1 cellular context compared by ENCODE assay signal in genomic region chr12:68236421-68237059, GRCh38.
TF ChIP-seq lines count a peak whose summit lies in the region.

No MANE protein-coding gene starts in this region.

TF ChIP-seq in K562, 482 proteins besides CTCF, POLR2A, EP300 and RAD21 (continued from another document and continues in another):
- TF ChIP-seq ZBTB40 (IDR thresholded peaks at IDR 0.05), result peak; percentile 57
- no peak for TF ChIP-seq ZBTB40 (CRISPR knock-in tag; IDR thresholded peaks at IDR 0.05)
- TF ChIP-seq TAL1 (IDR thresholded peaks at IDR 0.05), result no peak; the same call in 1 of the 2 replicates
- TF ChIP-seq ZNF766 (CRISPR knock-in tag; conservative IDR thresholded peaks at IDR 0.05), result no peak
- TF ChIP-seq HMG20B (CRISPR knock-in tag; IDR thresholded peaks at IDR 0.05), result no peak
- peak; percentile 67; the same call in 1 of the 2 replicates for TF ChIP-seq FOXM1 (IDR thresholded peaks at IDR 0.05; ENCODE audit: low read depth)
- no peak for TF ChIP-seq FOXM1 (CRISPR knock-in tag; IDR thresholded peaks at IDR 0.05; ENCODE audit: low read depth)
- TF ChIP-seq ZKSCAN3 (CRISPR knock-in tag; IDR thresholded peaks at IDR 0.05), result no peak
- TF ChIP-seq MEIS2 (IDR thresholded peaks at IDR 0.05; ENCODE audit: partially characterized antibody), result peak; percentile 36
- no peak for TF ChIP-seq PTTG1 (tag; IDR thresholded peaks at IDR 0.05; ENCODE audit: low read depth)
- TF ChIP-seq ESRRB (CRISPR knock-in tag; IDR thresholded peaks at IDR 0.05; ENCODE audit: borderline replicate concordance), result no peak
- TF ChIP-seq KLF10 (CRISPR knock-in tag; IDR thresholded peaks at IDR 0.05), result no peak
- no peak for TF ChIP-seq PHB2 (IDR thresholded peaks at IDR 0.05; ENCODE audit: low read depth)
- no peak for TF ChIP-seq ASH1L (IDR thresholded peaks at IDR 0.05; ENCODE audit: borderline replicate concordance, low read depth, partially characterized antibody)
- TF ChIP-seq BRD4 (IDR thresholded peaks at IDR 0.05), result no peak
- 0 out of 2 replicates have a peak, but pooled peaks have one; percentile 17 for TF ChIP-seq MAFG (tag; conservative IDR thresholded peaks at IDR 0.05)
- TF ChIP-seq CBFA2T3 (IDR thresholded peaks at IDR 0.05), result 0 out of 2 replicates have a peak, but pooled peaks have one; percentile 6
- no peak for TF ChIP-seq IRF9 (tag; IDR thresholded peaks at IDR 0.05)
- no peak for TF ChIP-seq PBX2 (CRISPR knock-in tag; IDR thresholded peaks at IDR 0.05; ENCODE audit: low read depth)
- no peak for TF ChIP-seq PBX2 (tag; conservative IDR thresholded peaks at IDR 0.05; ENCODE audit: low read depth)
- no peak for TF ChIP-seq BCOR (IDR thresholded peaks at IDR 0.05)
- no peak for TF ChIP-seq PURB (CRISPR knock-in tag; IDR thresholded peaks at IDR 0.05; ENCODE audit: low read depth)
- no peak for TF ChIP-seq TEAD1 (CRISPR knock-in tag; IDR thresholded peaks at IDR 0.05)
- TF ChIP-seq CBFB (CRISPR knock-in tag; IDR thresholded peaks at IDR 0.05), result no peak
- TF ChIP-seq NCOA2 (IDR thresholded peaks at IDR 0.05; ENCODE audit: partially characterized antibody in 2 of 2), result no peak
- TF ChIP-seq ARID4B (CRISPR knock-in tag; IDR thresholded peaks at IDR 0.05), result 0 out of 2 replicates have a peak, but pooled peaks have one; percentile 25
- TF ChIP-seq PYGO2 (tag; IDR thresholded peaks at IDR 0.05), result no peak
- TF ChIP-seq TEAD4 (IDR thresholded peaks at IDR 0.05; ENCODE audit: low read length), result no peak
- TF ChIP-seq TEAD4 (CRISPR knock-in tag; IDR thresholded peaks at IDR 0.05; ENCODE audit: borderline replicate concordance), result no peak
- no peak for TF ChIP-seq ZNF507 (tag; conservative IDR thresholded peaks at IDR 0.05)
- TF ChIP-seq POLR2B (IDR thresholded peaks at IDR 0.05; ENCODE audit: low read depth, partially characterized antibody), result no peak
- TF ChIP-seq ZNF644 (tag; IDR thresholded peaks at IDR 0.05; ENCODE audit: low read depth), result no peak
- TF ChIP-seq ZFPM2 (CRISPR knock-in tag; IDR thresholded peaks at IDR 0.05), result no peak
- TF ChIP-seq, protein P1, sequence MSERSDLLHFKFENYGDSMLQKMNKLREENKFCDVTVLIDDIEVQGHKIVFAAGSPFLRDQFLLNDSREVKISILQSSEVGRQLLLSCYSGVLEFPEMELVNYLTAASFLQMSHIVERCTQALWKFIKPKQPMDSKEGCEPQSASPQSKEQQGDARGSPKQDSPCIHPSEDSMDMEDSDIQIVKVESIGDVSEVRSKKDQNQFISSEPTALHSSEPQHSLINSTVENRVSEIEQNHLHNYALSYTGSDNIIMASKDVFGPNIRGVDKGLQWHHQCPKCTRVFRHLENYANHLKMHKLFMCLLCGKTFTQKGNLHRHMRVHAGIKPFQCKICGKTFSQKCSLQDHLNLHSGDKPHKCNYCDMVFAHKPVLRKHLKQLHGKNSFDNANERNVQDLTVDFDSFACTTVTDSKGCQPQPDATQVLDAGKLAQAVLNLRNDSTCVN (CRISPR knock-in tag; IDR thresholded peaks at IDR 0.05), result no peak
- TF ChIP-seq NFE2 (IDR thresholded peaks at IDR 0.05; ENCODE audit: low read depth), result no peak
- no peak for TF ChIP-seq E2F4 (CRISPR knock-in tag; IDR thresholded peaks at IDR 0.05; ENCODE audit: low read depth)
- TF ChIP-seq NFIX (CRISPR knock-in tag; IDR thresholded peaks at IDR 0.05; ENCODE audit: low read depth), result no peak
- TF ChIP-seq SMARCA5 (IDR thresholded peaks at IDR 0.05), result no peak
- TF ChIP-seq MNT (conservative IDR thresholded peaks at IDR 0.05), result peak in 1 of 2 experiments; percentile 27; a peak in 1 of 4 replicates
- no peak for TF ChIP-seq RBM25 (IDR thresholded peaks at IDR 0.05; ENCODE audit: low read depth, low read length, severe bottlenecking)
- no peak for TF ChIP-seq RBM39 (optimal IDR thresholded peaks at IDR 0.05; ENCODE audit: low read depth, low read length)
- no peak for TF ChIP-seq E2F3 (CRISPR knock-in tag; IDR thresholded peaks at IDR 0.05)
- no peak for TF ChIP-seq FOXK1 (CRISPR knock-in tag; IDR thresholded peaks at IDR 0.05; ENCODE audit: borderline replicate concordance)
- TF ChIP-seq SIRT6 (IDR thresholded peaks at IDR 0.05; ENCODE audit: low read depth, low read length), result no peak
- TF ChIP-seq CHCHD3 (CRISPR knock-in tag; IDR thresholded peaks at IDR 0.05), result no peak
